ENCODE assay signal across 9 cellular contexts in the genomic region with DNA sequence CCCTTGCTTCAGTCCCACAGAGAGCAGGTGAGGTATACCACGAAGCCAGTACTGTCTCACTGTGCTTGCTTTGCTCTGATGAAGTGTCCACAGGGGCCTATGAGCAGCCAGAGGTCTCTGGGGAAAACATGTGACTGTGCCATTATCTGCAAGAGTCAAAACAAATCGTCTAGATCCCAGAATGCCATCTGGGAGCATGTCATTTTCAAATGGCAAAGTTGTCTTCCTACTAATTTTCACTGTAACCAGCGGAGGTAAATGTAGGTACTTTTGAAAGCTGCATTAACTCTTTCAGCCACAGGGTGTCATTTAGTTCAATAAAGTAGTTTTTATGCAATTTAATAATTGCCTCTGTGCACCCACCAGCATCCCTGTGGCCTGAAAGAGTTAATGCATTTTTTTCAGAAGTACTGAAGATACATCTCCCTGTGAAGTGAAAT.
DNase-seq lines count a peak whose midpoint lies in the region; ATAC-seq, FAIRE-seq and TF ChIP-seq lines count a peak whose summit lies in the region.
"Had no signal": no experiment of that assay in that cellular context is flagged by ENCODE, and none has a peak within 500 bp of the region (broad histone marks: within the 10 kb centered on the region; RNA-seq: fewer than 3 reads in every experiment).

No MANE protein-coding gene starts in this region.

- intact Hi-C loops in lower leg skin (cut with DNase I; ENCODE audit: low total_unique reads) = no loop called here
- intact Hi-C loops in activated CD4-positive, alpha-beta T cell treated with anti-CD3 and anti-CD28 coated beads, Interleukin-2, amount 10 ng/mL, durations not matched to agents 24 days and 14 days (cut with micrococcal nuclease) = loop anchor here (1.0 kb wide), 1 partner anchor 9 kb away; no protein-coding TSS in a partner anchor

- no peaks in the 10 kb centered on the region for H3K27me3 ChIP-seq in layer of hippocampus (ENCODE audit: control insufficient read depth, insufficient read depth, low read length)

- H3K27me3 Mint-ChIP-seq in activated CD4-positive, alpha-beta T cell treated with anti-CD3 and anti-CD28 coated beads, Interleukin-2, amount 10 ng/mL, durations not matched to agents 24 days and 14 days = no peaks in the 10 kb centered on the region

- peaks cover 67% of the 10 kb centered on the region for H3K36me3 Mint-ChIP-seq in activated CD4-positive, alpha-beta T cell treated with anti-CD3 and anti-CD28 coated beads, Interleukin-2, amount 10 ng/mL, durations not matched to agents 24 days and 14 days (ENCODE audit: low read depth)

- H3K4me3 ChIP-seq in HEK293 (ENCODE audit: low read depth, low read length) (no peak overlapping the region), lower leg skin (ENCODE audit: low read depth, poor library complexity, severe bottlenecking) (no peak overlapping the region)

- peak; percentile 78 for FAIRE-seq in GM12891 (lab: Jason Lieb, UNC)
- FAIRE-seq: frontal cortex had no signal

- DNase-seq in GM12891 (ENCODE audit: insufficient read length, low spot score) = no peak
- DNase-seq in NCI-H524 (lab: John Stamatoyannopoulos, UW) = peak; percentile 71 to 91
- no peak for DNase-seq in lower leg skin (ENCODE audit: low spot score in 2 of 2)
- no peak for DNase-seq in activated CD4-positive, alpha-beta T cell treated with anti-CD3 and anti-CD28 coated beads, Interleukin-2, amount 10 ng/mL, durations not matched to agents 24 days and 14 days

- H3K27ac ChIP-seq in HEK293 (ENCODE audit: extremely low read depth, low read depth, low read length) (no peak overlapping the region), layer of hippocampus (ENCODE audit: low read depth, low read length) (peak overlapping the region; percentile 8)

- H3K27ac Mint-ChIP-seq in activated CD4-positive, alpha-beta T cell treated with anti-CD3 and anti-CD28 coated beads, Interleukin-2, amount 10 ng/mL, durations not matched to agents 24 days and 14 days = no peak overlapping the region

- peaks cover 0 to 3% of the 10 kb centered on the region in 2 experiments; a peak in 1 of 3 replicates for H3K36me3 ChIP-seq in HEK293 (ENCODE audit: control insufficient read depth in 2 of 2, insufficient read depth in 1 of 2, low read length in 2 of 2)

- H3K9me3 ChIP-seq in HEK293 (ENCODE audit: control insufficient read depth, insufficient read depth, low read depth, low read length) = no peaks in the 10 kb centered on the region

- peaks cover 17% of the 10 kb centered on the region for H3K4me1 ChIP-seq in HEK293 (ENCODE audit: control insufficient read depth, insufficient read depth, low read length)

- POLR2A ChIA-PET in HEK293 (lab: Yijun Ruan, JAX) = no interaction called here

- TF ChIP-seq POLR2A in GM12891 (IDR thresholded peaks at IDR 0.05; ENCODE audit: low read depth, low read length) (no peak), lower leg skin (IDR thresholded peaks at IDR 0.05) (no peak)

- TF ChIP-seq CTCF in HEK293 (tag by site-specific recombination; IDR thresholded peaks at IDR 0.05) = no peak
- no peak for TF ChIP-seq CTCF in lower leg skin (IDR thresholded peaks at IDR 0.05)

- no peak overlapping the region for H3K4me3 Mint-ChIP-seq in activated CD4-positive, alpha-beta T cell treated with anti-CD3 and anti-CD28 coated beads, Interleukin-2, amount 10 ng/mL, durations not matched to agents 24 days and 14 days

- peaks cover 53% of the 10 kb centered on the region for H3K4me1 Mint-ChIP-seq in activated CD4-positive, alpha-beta T cell treated with anti-CD3 and anti-CD28 coated beads, Interleukin-2, amount 10 ng/mL, durations not matched to agents 24 days and 14 days

- no peaks in the 10 kb centered on the region for H3K9me3 Mint-ChIP-seq in activated CD4-positive, alpha-beta T cell treated with anti-CD3 and anti-CD28 coated beads, Interleukin-2, amount 10 ng/mL, durations not matched to agents 24 days and 14 days

- WGBS in lower leg skin, 2 donors = 61 to 77% methylated on average over 3 of the region's 3 CpGs

- CTCF ChIA-PET in HEK293 (lab: Yijun Ruan, JAX) = interaction anchor here (0.6 to 1.5 kb wide), 3 partner anchors 11 to 143 kb away, joined by 3 to 5 read pairs (median 3); no protein-coding TSS in a partner anchor

- ATAC-seq in GM21526 (IDR thresholded peaks at IDR 0.05; ENCODE audit: low FRiP score, unreplicated experiment) (no peak), HG03025 (IDR thresholded peaks at IDR 0.05; ENCODE audit: low FRiP score, unreplicated experiment) (no peak)

TF ChIP-seq in GM12891, 5 proteins besides CTCF, POLR2A, EP300 and RAD21:
- no peak for TF ChIP-seq PAX5 (IDR thresholded peaks at IDR 0.05; ENCODE audit: insufficient read depth, low read length, severe bottlenecking)
TF ChIP-seq in GM12891: peak in this region for 0.

TF ChIP-seq in HEK293, 187 proteins besides CTCF, POLR2A, EP300 and RAD21:
- peak; percentile 56 for TF ChIP-seq ZBTB17 (tag by site-specific recombination; IDR thresholded peaks at IDR 0.05)
- no peak for TF ChIP-seq ZBTB48 (tag by site-specific recombination; IDR thresholded peaks at IDR 0.05)
- peak; percentile 79; the same call in 1 of the 2 replicates for TF ChIP-seq TRIM28 (IDR thresholded peaks at IDR 0.05; ENCODE audit: borderline replicate concordance, low read length)

Comparison
In these comparisons a context has a peak if more than half of its experiments do, and no peak if none do; other contexts are left out.
1. DNase-seq: peak in NCI-H524 (2 of 2); none in GM12891 (single experiment), lower leg skin (0 of 2) and activated CD4-positive, alpha-beta T cell treated with anti-CD3 and anti-CD28 coated beads, Interleukin-2, amount 10 ng/mL, durations not matched to agents 24 days and 14 days (single experiment).